1 cellular context compared by ENCODE assay signal in genomic region chr6:157859775-157860504, GRCh38.
A peak's percentile ranks its signal among the peaks of the same experiment; 100 is the strongest.
TF ChIP-seq lines count a peak whose summit lies in the region.

No MANE protein-coding gene starts in this region.

TF ChIP-seq in HepG2, 621 proteins besides CTCF, POLR2A, EP300 and RAD21 (continued from another document and continues in another):
- TF ChIP-seq FOXO4 (CRISPR knock-in tag; conservative IDR thresholded peaks at IDR 0.05) (no peak), ARID5B (CRISPR knock-in tag; IDR thresholded peaks at IDR 0.05) (peak; percentile 61), ZMYM4 (CRISPR knock-in tag; IDR thresholded peaks at IDR 0.05) (0 out of 2 replicates have a peak, but pooled peaks have one; percentile 31), ZFP41 (CRISPR knock-in tag; IDR thresholded peaks at IDR 0.05; ENCODE audit: borderline replicate concordance) (no peak), SOX6 (IDR thresholded peaks at IDR 0.05) (no peak), SOX6 (CRISPR knock-in tag; IDR thresholded peaks at IDR 0.05) (peak; percentile 38), USF2 (IDR thresholded peaks at IDR 0.05; ENCODE audit: low read depth, low read length) (no peak), USF2 (CRISPR knock-in tag; IDR thresholded peaks at IDR 0.05; ENCODE audit: borderline replicate concordance) (no peak), ZNF768 (CRISPR knock-in tag; IDR thresholded peaks at IDR 0.05) (no peak), NFKB2 (CRISPR knock-in tag; IDR thresholded peaks at IDR 0.05; ENCODE audit: borderline replicate concordance) (no peak), ATF4 (CRISPR knock-in tag; IDR thresholded peaks at IDR 0.05) (no peak), GATA4 (IDR thresholded peaks at IDR 0.05; ENCODE audit: borderline replicate concordance, low read depth) (no peak), U2AF2 (IDR thresholded peaks at IDR 0.05; ENCODE audit: low read depth, low read length) (no peak), TCF12 (IDR thresholded peaks at IDR 0.05) (no peak), TCF12 (CRISPR knock-in tag; IDR thresholded peaks at IDR 0.05) (no peak), SIN3A (IDR thresholded peaks at IDR 0.05; ENCODE audit: borderline replicate concordance, low read depth, low read length) (no peak), MAFK (conservative IDR thresholded peaks at IDR 0.05 in 1 of 2, IDR thresholded peaks at IDR 0.05 in 1 of 2; ENCODE audit: low read length in 2 of 2) (peak; percentile 85 to 88), NKX3-1 (CRISPR knock-in tag; IDR thresholded peaks at IDR 0.05) (no peak), ZNF24 (IDR thresholded peaks at IDR 0.05) (no peak), PTBP1 (IDR thresholded peaks at IDR 0.05; ENCODE audit: low read depth, low read length, poor library complexity, severe bottlenecking) (no peak), NPAS2 (CRISPR knock-in tag; IDR thresholded peaks at IDR 0.05; ENCODE audit: borderline replicate concordance) (no peak), GATAD2A (CRISPR knock-in tag; IDR thresholded peaks at IDR 0.05) (no peak; the same call in 1 of the 2 replicates), FOXP1 (IDR thresholded peaks at IDR 0.05) (no peak), FOXP1 (CRISPR knock-in tag; IDR thresholded peaks at IDR 0.05) (peak; percentile 65; the same call in 1 of the 2 replicates), LCORL (IDR thresholded peaks at IDR 0.05) (no peak), LCORL (CRISPR knock-in tag; IDR thresholded peaks at IDR 0.05) (peak; percentile 68), YEATS4 (CRISPR knock-in tag; IDR thresholded peaks at IDR 0.05; ENCODE audit: borderline replicate concordance) (no peak), HNF4A (CRISPR knock-in tag; IDR thresholded peaks at IDR 0.05) (0 out of 2 replicates have a peak, but pooled peaks have one; percentile 8), DR1 (CRISPR knock-in tag; IDR thresholded peaks at IDR 0.05) (no peak), POLR2AphosphoS5 (IDR thresholded peaks at IDR 0.05; ENCODE audit: low read depth, low read length) (no peak), ZNF878 (CRISPR knock-in tag; IDR thresholded peaks at IDR 0.05) (no peak), SALL1 (CRISPR knock-in tag; IDR thresholded peaks at IDR 0.05) (peak; percentile 36; the same call in 1 of the 2 replicates), GLI4 (CRISPR knock-in tag; IDR thresholded peaks at IDR 0.05; ENCODE audit: borderline replicate concordance) (no peak), POLR2AphosphoS2 (IDR thresholded peaks at IDR 0.05; ENCODE audit: low read depth, low read length) (no peak), TFE3 (CRISPR knock-in tag; IDR thresholded peaks at IDR 0.05) (peak; percentile 52; the same call in 1 of the 2 replicates), DBP (CRISPR knock-in tag; IDR thresholded peaks at IDR 0.05; ENCODE audit: not compliant biosample characterization) (no peak), ZNF670 (CRISPR knock-in tag; IDR thresholded peaks at IDR 0.05; ENCODE audit: borderline replicate concordance) (no peak), TRAFD1 (CRISPR knock-in tag; IDR thresholded peaks at IDR 0.05; ENCODE audit: borderline replicate concordance) (no peak), TGIF2 (CRISPR knock-in tag; IDR thresholded peaks at IDR 0.05) (no peak), ZBTB43 (CRISPR knock-in tag; conservative IDR thresholded peaks at IDR 0.05) (0 out of 2 replicates have a peak, but pooled peaks have one; percentile 34), ZNF256 (CRISPR knock-in tag; conservative IDR thresholded peaks at IDR 0.05) (no peak), MBD4 (IDR thresholded peaks at IDR 0.05; ENCODE audit: borderline replicate concordance, low read length) (no peak), CHD2 (IDR thresholded peaks at IDR 0.05; ENCODE audit: low read depth, low read length) (no peak), ARID4A (CRISPR knock-in tag; IDR thresholded peaks at IDR 0.05; ENCODE audit: borderline replicate concordance) (peak; percentile 22; the same call in 1 of the 2 replicates)
